8 cellular contexts compared by ENCODE assay signal in the genomic region with DNA sequence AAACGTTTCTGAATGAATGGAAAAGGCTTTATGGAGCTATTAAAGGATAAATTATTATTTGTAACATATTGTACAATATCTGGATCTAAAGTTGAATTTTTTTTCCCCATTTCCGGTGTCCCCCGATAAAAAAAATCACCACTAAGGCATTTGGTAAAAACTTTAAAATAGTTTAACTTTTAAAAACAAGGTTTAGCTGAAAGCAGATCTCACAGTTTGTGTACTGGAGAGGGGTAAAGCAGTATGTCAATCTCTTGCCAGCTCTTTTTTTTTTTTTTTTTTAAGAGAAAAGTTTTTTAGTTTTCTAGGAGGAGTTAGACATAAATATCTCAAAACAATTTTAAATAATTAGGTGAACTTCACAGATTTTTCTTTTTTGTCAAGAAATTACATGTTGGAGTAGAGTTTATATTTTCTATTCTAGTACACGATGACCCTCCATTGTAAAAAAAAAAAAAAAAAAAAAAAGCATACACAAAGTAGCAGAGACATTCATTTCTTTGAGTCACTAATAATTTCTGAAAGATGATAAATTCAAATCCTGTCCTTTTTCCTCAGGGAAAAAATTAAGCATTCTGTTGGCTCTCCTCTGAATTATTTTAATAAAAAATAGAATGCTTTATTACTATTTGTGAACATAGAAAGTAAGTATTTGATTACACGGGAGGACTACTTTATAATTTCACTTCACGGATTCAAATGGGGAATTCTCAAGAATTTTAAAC. TPM values are rescaled to one million over a fixed set of nuclear protein-coding genes. Genes with fewer than 3 reads are reported as not detected.
DNase-seq lines count a peak whose midpoint lies in the region; ATAC-seq, FAIRE-seq and TF ChIP-seq lines count a peak whose summit lies in the region.

No MANE protein-coding gene starts in this region.

- H3K27ac ChIP-seq in DOHH2 (ENCODE audit: low read depth, low read length) (peak overlapping the region; percentile 87), PC-9 (peak overlapping the region; percentile 86), endothelial cell of umbilical vein (ENCODE audit: insufficient read depth, low read depth, low read length) (peak overlapping the region; percentile 92)

- no peaks in the 10 kb centered on the region for H3K9me1 ChIP-seq in endothelial cell of umbilical vein (replicated peaks; ENCODE audit: control insufficient read depth, extremely low read depth, insufficient read depth, low read length)

- DNase-seq in PC-9 (no peak), endothelial cell of umbilical vein (ENCODE audit: low read depth, low spot score) (peak; percentile 57), progenitor cell of endocrine pancreas (ENCODE audit: low spot score, unreplicated experiment) (no peak), Kasumi-1 (lab: John Stamatoyannopoulos, UW) (no peak), GOT3 (lab: John Stamatoyannopoulos, UW) (no peak)

- no peaks in the 10 kb centered on the region for H3K27me3 Mint-ChIP-seq in progenitor cell of endocrine pancreas

- ATAC-seq in HG03342 (IDR thresholded peaks at IDR 0.05; ENCODE audit: unreplicated experiment) (no peak), GM21576 (IDR thresholded peaks at IDR 0.05; ENCODE audit: unreplicated experiment) (no peak)

- H3K79me2 ChIP-seq in DOHH2 (ENCODE audit: control insufficient read depth, low read length), result peaks cover 20% of the 10 kb centered on the region
- peaks cover 19% of the 10 kb centered on the region for H3K79me2 ChIP-seq in PC-9 (ENCODE audit: low read depth)
- peaks cover 19% of the 10 kb centered on the region for H3K79me2 ChIP-seq in endothelial cell of umbilical vein (ENCODE audit: control insufficient read depth, insufficient read depth, low read length)

- POLR2A ChIA-PET in PC-9 (lab: Charles Lee; ENCODE audit: unreplicated experiment), result interaction anchor here (0.6 to 0.7 kb wide), 7 partner anchors 8 to 556 kb away, joined by 4 to 35 read pairs (median 7); no protein-coding TSS in a partner anchor
- POLR2A ChIA-PET in endothelial cell of umbilical vein (lab: Charles Lee), result no interaction called here

- H3K36me3 ChIP-seq in DOHH2 (ENCODE audit: control insufficient read depth, low read length) (no peaks in the 10 kb centered on the region), PC-9 (ENCODE audit: low read depth) (peaks cover 4% of the 10 kb centered on the region; the same call in 1 of the 2 replicates), endothelial cell of umbilical vein (ENCODE audit: control insufficient read depth in 2 of 2, extremely low read depth in 1 of 2, insufficient read depth in 2 of 2, low read length in 2 of 2) (no peaks in the 10 kb centered on the region)

- no peaks in the 10 kb centered on the region for H3K36me3 Mint-ChIP-seq in progenitor cell of endocrine pancreas (ENCODE audit: insufficient read depth)

- H3K27me3 ChIP-seq in DOHH2 (ENCODE audit: control insufficient read depth, low read length) (no peaks in the 10 kb centered on the region), PC-9 (ENCODE audit: insufficient read depth, low read depth) (no peaks in the 10 kb centered on the region), endothelial cell of umbilical vein (ENCODE audit: control insufficient read depth in 2 of 2, insufficient read depth in 2 of 2, low read length in 2 of 2) (no peaks in the 10 kb centered on the region)

- H3K4me1 ChIP-seq in DOHH2 (ENCODE audit: control insufficient read depth, low read length) (peaks cover 23% of the 10 kb centered on the region), PC-9 (replicated peaks; ENCODE audit: insufficient read depth) (peaks cover 26% of the 10 kb centered on the region), endothelial cell of umbilical vein (ENCODE audit: control insufficient read depth, extremely low read depth, insufficient read depth, low read length) (peaks cover 45% of the 10 kb centered on the region)

- dilution Hi-C loops in endothelial cell of umbilical vein (cut with MboI; ENCODE audit: extremely low pct_ligation_motif_present, low sequenced_read_pairs), result no loop called here

- H3K4me3 ChIP-seq in DOHH2 (ENCODE audit: low read length) (peak overlapping the region; percentile 82), PC-9 (peak overlapping the region; percentile 77), endothelial cell of umbilical vein (replicated peaks in 1 of 3; ENCODE audit: insufficient read depth in 1 of 3, low read depth in 1 of 3, low read length in 3 of 3) (peak overlapping the region; percentile 42 to 50 (median 44))

- no TSS peak for BruUV-seq in PC-9 (replicated peaks; lab: Mats Ljungman, UMichigan)
- no TSS peak for BruUV-seq in endothelial cell of umbilical vein (replicated peaks; lab: Mats Ljungman, UMichigan)

- peaks cover 23% of the 10 kb centered on the region for H3K4me1 Mint-ChIP-seq in progenitor cell of endocrine pancreas (ENCODE audit: low read depth)

- no peaks in the 10 kb centered on the region for H3K9me3 Mint-ChIP-seq in progenitor cell of endocrine pancreas (ENCODE audit: low read depth)

- H4K20me1 ChIP-seq in DOHH2 (ENCODE audit: control insufficient read depth, insufficient read depth, low read depth, low read length) (no peaks in the 10 kb centered on the region), PC-9 (ENCODE audit: insufficient read depth) (peaks cover 17% of the 10 kb centered on the region), endothelial cell of umbilical vein (replicated peaks; ENCODE audit: control insufficient read depth, extremely low read depth, insufficient read depth, low read length) (peaks cover 4% of the 10 kb centered on the region)

- peak overlapping the region; percentile 93 for H3K9ac ChIP-seq in endothelial cell of umbilical vein (replicated peaks; ENCODE audit: extremely low read depth, insufficient read depth, low read length)

- no peaks in the 10 kb centered on the region for H3K9me3 ChIP-seq in DOHH2 (ENCODE audit: control insufficient read depth, insufficient read depth, low read length)
- no peaks in the 10 kb centered on the region for H3K9me3 ChIP-seq in PC-9 (ENCODE audit: insufficient read depth, low read depth)
- H3K9me3 ChIP-seq in endothelial cell of umbilical vein (replicated peaks; ENCODE audit: control insufficient read depth, insufficient read depth, low read length), result no peaks in the 10 kb centered on the region

- H3K9me2 ChIP-seq in DOHH2 (replicated peaks; ENCODE audit: control insufficient read depth, low read length) (no peaks in the 10 kb centered on the region), PC-9 (ENCODE audit: insufficient read depth) (0 out of 2 replicates have a peak, but pooled peaks cover 4% of the 10 kb centered on the region)

- FAIRE-seq in endothelial cell of umbilical vein (lab: Jason Lieb, UNC), result no peak

- peaks cover 25% of the 10 kb centered on the region for H3F3A ChIP-seq in DOHH2 (ENCODE audit: control insufficient read depth, insufficient read depth)
- H3F3A ChIP-seq in PC-9 (ENCODE audit: insufficient read depth, low read depth), result peaks cover 21% of the 10 kb centered on the region; the same call in 1 of the 2 replicates

- no peak for TF ChIP-seq CTCF in DOHH2 (IDR thresholded peaks at IDR 0.05; ENCODE audit: low read depth, low read length, poor library complexity, severe bottlenecking)
- TF ChIP-seq CTCF in PC-9 (conservative IDR thresholded peaks at IDR 0.05), result no peak
- TF ChIP-seq CTCF in endothelial cell of umbilical vein (IDR thresholded peaks at IDR 0.05; ENCODE audit: extremely low read depth in 1 of 2, insufficient read depth in 1 of 2, low read depth in 1 of 2, low read length in 2 of 2), result no peak
- no peak for TF ChIP-seq CTCF in progenitor cell of endocrine pancreas (IDR thresholded peaks at IDR 0.05; ENCODE audit: unreplicated experiment)

- intact Hi-C loops in PC-9 (cut with micrococcal nuclease; ENCODE audit: unreplicated experiment), result loop anchor here (5.0 kb wide), 4 partner anchors 220 to 990 kb away; a partner anchor contains a TSS
- intact Hi-C loops in endothelial cell of umbilical vein (cut with micrococcal nuclease), result loop anchor here (5.0 to 10.0 kb wide), 2 partner anchors 220 to 632 kb away; no protein-coding TSS in a partner anchor

- peak overlapping the region; percentile 91 for H2AFZ ChIP-seq in PC-9
- no peak overlapping the region for H2AFZ ChIP-seq in endothelial cell of umbilical vein (ENCODE audit: low read depth, low read length)

- H3K4me3 Mint-ChIP-seq in progenitor cell of endocrine pancreas (ENCODE audit: low read depth), result peak overlapping the region; percentile 95

- H3K27ac Mint-ChIP-seq in progenitor cell of endocrine pancreas, result peak overlapping the region; percentile 100

- CTCF ChIA-PET in PC-9 (lab: Charles Lee) (interaction anchor here (0.6 to 1.0 kb wide), 4 partner anchors 14 to 34 kb away, joined by 3 to 5 read pairs (median 4); no protein-coding TSS in a partner anchor), endothelial cell of umbilical vein (lab: Charles Lee) (interaction anchor here (0.8 to 3.1 kb wide), 9 partner anchors 13 to 712 kb away, joined by 3 to 25 read pairs (median 5); a partner anchor contains a TSS)

- TF ChIP-seq POLR2A in endothelial cell of umbilical vein (IDR thresholded peaks at IDR 0.05; ENCODE audit: low read depth, low read length), result no peak

- peak overlapping the region; percentile 91 for H3K4me2 ChIP-seq in DOHH2 (ENCODE audit: low read length)
- H3K4me2 ChIP-seq in PC-9, result peak overlapping the region; percentile 92
- H3K4me2 ChIP-seq in endothelial cell of umbilical vein (ENCODE audit: insufficient read depth, low read length), result peak overlapping the region; percentile 98

TF ChIP-seq in endothelial cell of umbilical vein, 7 proteins besides CTCF, POLR2A, EP300 and RAD21:
- TF ChIP-seq EZH2 (IDR thresholded peaks at IDR 0.05; ENCODE audit: borderline replicate concordance, low read depth, low read length, severe bottlenecking) (no peak), MYC (IDR thresholded peaks at IDR 0.05; ENCODE audit: low read depth, low read length) (no peak), JUN (IDR thresholded peaks at IDR 0.05; ENCODE audit: borderline replicate concordance, insufficient read depth, insufficient read length, low read depth) (no peak), FOS (IDR thresholded peaks at IDR 0.05; ENCODE audit: borderline replicate concordance, insufficient read depth, low read length) (no peak)
- TF ChIP-seq, protein P1, sequence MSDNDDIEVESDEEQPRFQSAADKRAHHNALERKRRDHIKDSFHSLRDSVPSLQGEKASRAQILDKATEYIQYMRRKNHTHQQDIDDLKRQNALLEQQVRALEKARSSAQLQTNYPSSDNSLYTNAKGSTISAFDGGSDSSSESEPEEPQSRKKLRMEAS (IDR thresholded peaks at IDR 0.05; ENCODE audit: insufficient read depth, insufficient read length), result no peak

RNA-seq across cellular contexts. Expression of a gene that starts 1.9 kb away (rescaled TPM):
- 60.0 and 62.1 TPM in 2 replicates for total RNA-seq in PC-9 (2021)
- total RNA-seq in endothelial cell of umbilical vein, result 50.1 and 63.4 TPM in 2 replicates
- polyA plus RNA-seq in endothelial cell of umbilical vein, result 43.4 and 49.6 TPM in 2 replicates
- 38.4 and 44.4 TPM in 2 replicates for polyA plus RNA-seq in endothelial cell of umbilical vein (2011; cell fraction: cytosol; rRNA removed)
- 105 and 106 TPM in 2 replicates for polyA plus RNA-seq in endothelial cell of umbilical vein (2011; cell fraction: nucleus; rRNA removed)
- 47.9 and 76.6 TPM in 2 replicates for polyA plus RNA-seq in endothelial cell of umbilical vein (2012)
- polyA minus RNA-seq in endothelial cell of umbilical vein, result 122 and 136 TPM in 2 replicates
- 21.4 TPM for polyA minus RNA-seq in endothelial cell of umbilical vein (2011; cell fraction: cytosol; rRNA and poly(A)+ RNA removed)
- polyA minus RNA-seq in endothelial cell of umbilical vein (2011; cell fraction: nucleus; rRNA and poly(A)+ RNA removed), result 193 and 248 TPM in 2 replicates
- 52.5 and 53.0 TPM in 2 replicates for total RNA-seq in progenitor cell of endocrine pancreas
